ENCODE assay signal across 8 cellular contexts in genomic region chr20:21235713-21236445, GRCh38.
DNase-seq lines count a peak whose midpoint lies in the region; ATAC-seq and TF ChIP-seq lines count a peak whose summit lies in the region.

No MANE protein-coding gene starts in this region.

- TF ChIP-seq CTCF in GM06990 (IDR thresholded peaks at IDR 0.05; ENCODE audit: insufficient read depth, low read length, poor library complexity, severe bottlenecking) (peak; percentile 95), endodermal cell (conservative IDR thresholded peaks at IDR 0.05) (peak; percentile 92)

- no peak overlapping the region for H3K27ac ChIP-seq in endodermal cell (ENCODE audit: low read depth, low read length)

- no peaks in the 10 kb centered on the region for H3K9me3 Mint-ChIP-seq in endodermal cell

- H3K36me3 ChIP-seq in GM06990 (ENCODE audit: control insufficient read depth, insufficient read depth, low read length): no peaks in the 10 kb centered on the region; the same call in none of the 2 replicates
- H3K36me3 ChIP-seq in endodermal cell (ENCODE audit: control insufficient read depth, insufficient read depth, low read length): no peaks in the 10 kb centered on the region

- H3K4me1 ChIP-seq in endodermal cell (ENCODE audit: control insufficient read depth, insufficient read depth, low read length): no peaks in the 10 kb centered on the region

- H3K9me3 ChIP-seq in endodermal cell (ENCODE audit: control insufficient read depth, low read length): no peaks in the 10 kb centered on the region

- H3K9ac ChIP-seq in endodermal cell (ENCODE audit: extremely low read depth, low read length, poor library complexity, severe bottlenecking): no peak overlapping the region

- no peak overlapping the region for H3K27ac Mint-ChIP-seq in endodermal cell

- WGBS in endodermal cell (ENCODE audit: insufficient coverage in 1 of 2, insufficient read length in 1 of 2), 2 experiments: 9% methylated on average over 11 of the region's 11 CpGs; no CpG with 5 or more reads in 1 of the 2 experiments

- H3K4me3 ChIP-seq in GM06990 (replicated peaks; ENCODE audit: low read depth, low read length) (no peak overlapping the region), endodermal cell (ENCODE audit: low read length) (no peak overlapping the region)

- H3K4me1 Mint-ChIP-seq in endodermal cell: peaks cover 41% of the 10 kb centered on the region

- peaks cover 20% of the 10 kb centered on the region for H3K36me3 Mint-ChIP-seq in endodermal cell (ENCODE audit: low read depth)

- DNase-seq in GM06990 (ENCODE audit: extremely low read depth, insufficient read length) (peak; percentile 37), HT1080 (ENCODE audit: low read depth) (peak; percentile 56), NOMO-1 treated with DMSO at 0.1 percent for 48 hours (lab: John Stamatoyannopoulos, UW; ENCODE audit: unreplicated experiment) (peak; percentile 65), endodermal cell (peak; percentile 86), midbrain (lab: John Stamatoyannopoulos, UW) (peak; percentile 87)
- peak; percentile 11 to 53 (median 31) for DNase-seq in activated CD8-positive, alpha-beta memory T cell treated with anti-CD3 and anti-CD28 coated beads for 48 hours (ENCODE audit: low read depth in 2 of 3, low spot score in 2 of 3)
- DNase-seq in stimulated activated CD8-positive, alpha-beta memory T cell treated with anti-CD3 and anti-CD28 coated beads, Interleukin-4, amount 100 ng/mL, for 48 hours: peak; percentile 86

- H3K27me3 ChIP-seq in GM06990 (replicated peaks; ENCODE audit: control insufficient read depth, insufficient read depth, low read length) (no peaks in the 10 kb centered on the region), endodermal cell (ENCODE audit: control insufficient read depth, insufficient read depth, low read length, poor library complexity, severe bottlenecking) (no peaks in the 10 kb centered on the region)

- H3K4me3 Mint-ChIP-seq in endodermal cell: no peak overlapping the region

- ATAC-seq in HG02840 (IDR thresholded peaks at IDR 0.05; ENCODE audit: low FRiP score, unreplicated experiment): no peak

- no peaks in the 10 kb centered on the region for H3K27me3 Mint-ChIP-seq in endodermal cell (ENCODE audit: insufficient read depth)

Comparison
In these comparisons a context has a peak if more than half of its experiments do, and no peak if none do; other contexts are left out.
1. DNase-seq: peak in every context shown above with its lines; median percentile 87 in midbrain; 86 in endodermal cell; 86 in stimulated activated CD8-positive, alpha-beta memory T cell treated with anti-CD3 and anti-CD28 coated beads, Interleukin-4, amount 100 ng/mL, for 48 hours; 65 in NOMO-1 treated with DMSO at 0.1 percent for 48 hours; 56 in HT1080; 37 in GM06990; 31 in activated CD8-positive, alpha-beta memory T cell treated with anti-CD3 and anti-CD28 coated beads for 48 hours.